ENCODE assay signal across 11 cellular contexts in genomic region chr20:53763707-53764415, GRCh38.
DNase-seq lines count a peak whose midpoint lies in the region; ATAC-seq, FAIRE-seq and TF ChIP-seq lines count a peak whose summit lies in the region.
"Had no signal": no experiment of that assay in that cellular context is flagged by ENCODE, and none has a peak within 500 bp of the region (broad histone marks: within the 10 kb centered on the region; RNA-seq: fewer than 3 reads in every experiment).

No MANE protein-coding gene starts in this region.

- no peaks in the 10 kb centered on the region for H4K20me1 ChIP-seq in GM23338 (replicated peaks; ENCODE audit: insufficient read depth)

- H3K4me3 Mint-ChIP-seq in GM23338: peak overlapping the region; percentile 47; the same call in 2 of the 3 replicates
- H3K4me3 Mint-ChIP-seq: activated naive CD8-positive, alpha-beta T cell treated with anti-CD3 and anti-CD28 coated beads, Interleukin-2, amount 10 ng/mL, durations not matched to agents 7 days and 5 days had no signal

- peak; percentile 89 for DNase-seq in GM23338 (ENCODE audit: low spot score)
- DNase-seq in NT2/D1 (ENCODE audit: low read depth, low spot score): peak; percentile 84
- peak; percentile 83 for DNase-seq in epithelial cell of proximal tubule (ENCODE audit: low read depth)
- DNase-seq in neuronal stem cell (ENCODE audit: low spot score): no peak
- no peak for DNase-seq in GM12892 (ENCODE audit: insufficient read length)
- DNase-seq in WERI-Rb-1: no peak
- no peak for DNase-seq in RPMI8226
- DNase-seq: activated naive CD8-positive, alpha-beta T cell treated with anti-CD3 and anti-CD28 coated beads, Interleukin-2, amount 10 ng/mL, durations not matched to agents 7 days and 5 days; midbrain; stimulated activated naive CD8-positive, alpha-beta T cell treated with anti-CD3 and anti-CD28 coated beads, Interleukin-15, Interleukin-2, amounts not matched to agents 100 U/mL and 50 U/mL, for 24 hours had no signal

- peaks cover 5% of the 10 kb centered on the region for H3K27me3 Mint-ChIP-seq in GM23338 (ENCODE audit: insufficient read depth, low read depth, poor library complexity)
- H3K27me3 Mint-ChIP-seq: activated naive CD8-positive, alpha-beta T cell treated with anti-CD3 and anti-CD28 coated beads, Interleukin-2, amount 10 ng/mL, durations not matched to agents 7 days and 5 days had no signal

- H2AFZ ChIP-seq in GM23338: no peak overlapping the region
- H2AFZ ChIP-seq in neuronal stem cell (ENCODE audit: low read length): peak overlapping the region; percentile 81

- H4K8ac ChIP-seq in neuronal stem cell (ENCODE audit: low read depth, low read length): no peak overlapping the region

- H3K27me3 ChIP-seq in GM23338 (ENCODE audit: insufficient read depth): no peaks in the 10 kb centered on the region
- no peaks in the 10 kb centered on the region for H3K27me3 ChIP-seq in NT2/D1 (ENCODE audit: insufficient read depth, insufficient read length)
- no peaks in the 10 kb centered on the region for H3K27me3 ChIP-seq in neuronal stem cell (ENCODE audit: control insufficient read depth in 3 of 3, insufficient read depth in 3 of 3, low read depth in 1 of 3, low read length in 3 of 3)
- no peaks in the 10 kb centered on the region for H3K27me3 ChIP-seq in WERI-Rb-1 (ENCODE audit: insufficient read depth, low read depth, severe bottlenecking)

- no CpG with 5 or more reads among the region's 12 CpGs for WGBS in neuronal stem cell (ENCODE audit: extremely low coverage in 2 of 2, insufficient read length in 2 of 2, insufficient replicate concordance in 1 of 2), 2 donors

- no peaks in the 10 kb centered on the region for H3K36me3 Mint-ChIP-seq in GM23338 (ENCODE audit: low read depth)
- H3K36me3 Mint-ChIP-seq: activated naive CD8-positive, alpha-beta T cell treated with anti-CD3 and anti-CD28 coated beads, Interleukin-2, amount 10 ng/mL, durations not matched to agents 7 days and 5 days had no signal

- H3K79me2 ChIP-seq in GM23338 (replicated peaks; ENCODE audit: insufficient read depth): no peaks in the 10 kb centered on the region

- H3K4me3 ChIP-seq in GM23338: peak overlapping the region; percentile 6; the same call in 1 of the 2 replicates
- H3K4me3 ChIP-seq in NT2/D1 (ENCODE audit: insufficient read length, low read depth): no peak overlapping the region
- H3K4me3 ChIP-seq in epithelial cell of proximal tubule (ENCODE audit: low read depth, low read length): no peak overlapping the region
- peak overlapping the region in 1 of 2 donors; percentile 33 for H3K4me3 ChIP-seq in neuronal stem cell (ENCODE audit: low read length in 2 of 2)
- H3K4me3 ChIP-seq in WERI-Rb-1 (ENCODE audit: low read depth, low read length): no peak overlapping the region

- peaks cover 31% of the 10 kb centered on the region for H3K4me1 Mint-ChIP-seq in GM23338

- H3K4ac ChIP-seq in neuronal stem cell (ENCODE audit: low read length): no peak overlapping the region

- peaks cover 2% of the 10 kb centered on the region; the same call in 1 of the 3 replicates for H3K9me3 Mint-ChIP-seq in GM23338
- H3K9me3 Mint-ChIP-seq: activated naive CD8-positive, alpha-beta T cell treated with anti-CD3 and anti-CD28 coated beads, Interleukin-2, amount 10 ng/mL, durations not matched to agents 7 days and 5 days had no signal

- no peak overlapping the region for H3K18ac ChIP-seq in neuronal stem cell (ENCODE audit: low read length)

- H2BK15ac ChIP-seq in neuronal stem cell (ENCODE audit: low read length): no peak overlapping the region

- no peak overlapping the region for H2BK12ac ChIP-seq in neuronal stem cell (ENCODE audit: low read length)

- no peak overlapping the region for H3K14ac ChIP-seq in neuronal stem cell (ENCODE audit: low read length)

- H2BK120ac ChIP-seq in neuronal stem cell (ENCODE audit: low read depth, low read length): no peak overlapping the region

- H3K9me3 ChIP-seq in NT2/D1 (ENCODE audit: insufficient read depth, low read length) (no peaks in the 10 kb centered on the region), neuronal stem cell (replicated peaks in 1 of 2; ENCODE audit: control insufficient read depth in 2 of 2, insufficient read depth in 1 of 2, low read depth in 1 of 2, low read length in 2 of 2) (no peaks in the 10 kb centered on the region), WERI-Rb-1 (ENCODE audit: severe bottlenecking) (no peaks in the 10 kb centered on the region)

- H3K79me1 ChIP-seq in neuronal stem cell (ENCODE audit: low read depth, low read length): no peaks in the 10 kb centered on the region

- H2AK5ac ChIP-seq in neuronal stem cell (ENCODE audit: low read depth, low read length): no peak overlapping the region

- ATAC-seq in GM23338 (peak; percentile 74), GM21825 (IDR thresholded peaks at IDR 0.05; ENCODE audit: unreplicated experiment) (no peak)
- ATAC-seq: stimulated activated naive CD8-positive, alpha-beta T cell treated with anti-CD3 and anti-CD28 coated beads, Interleukin-15, Interleukin-2, amounts not matched to agents 100 U/mL and 50 U/mL, for 24 hours had no signal

- no peaks in the 10 kb centered on the region for H3K9me2 ChIP-seq in GM23338 (ENCODE audit: insufficient read depth)

- H3K27ac ChIP-seq in GM23338 (ENCODE audit: low read depth): peak overlapping the region; percentile 81
- H3K27ac ChIP-seq in neuronal stem cell (replicated peaks; ENCODE audit: low read length): no peak overlapping the region
- no peak overlapping the region for H3K27ac ChIP-seq in WERI-Rb-1

- H3K4me2 ChIP-seq in GM23338 (peak overlapping the region; percentile 40), neuronal stem cell (ENCODE audit: insufficient read depth, low read length, poor library complexity, severe bottlenecking) (peak overlapping the region; percentile 34)

- H3K27ac Mint-ChIP-seq in GM23338: peak overlapping the region; percentile 92
- H3K27ac Mint-ChIP-seq: activated naive CD8-positive, alpha-beta T cell treated with anti-CD3 and anti-CD28 coated beads, Interleukin-2, amount 10 ng/mL, durations not matched to agents 7 days and 5 days had no signal

- TF ChIP-seq CTCF in GM23338 (conservative IDR thresholded peaks at IDR 0.05; ENCODE audit: low read depth in 2 of 2) (no peak), epithelial cell of proximal tubule (conservative IDR thresholded peaks at IDR 0.05; ENCODE audit: low read depth, low read length) (no peak), WERI-Rb-1 (IDR thresholded peaks at IDR 0.05; ENCODE audit: low read depth, low read length) (no peak)

- H4K91ac ChIP-seq in neuronal stem cell (ENCODE audit: low read depth, low read length, poor library complexity): no peak overlapping the region

- FAIRE-seq in GM12892 (lab: Jason Lieb, UNC): no peak

- H3K9ac ChIP-seq in NT2/D1 (ENCODE audit: insufficient read length, low read depth) (no peak overlapping the region), neuronal stem cell (ENCODE audit: low read depth, low read length, poor library complexity) (no peak overlapping the region)

- no peak for TF ChIP-seq POLR2A in GM12892 (IDR thresholded peaks at IDR 0.05; ENCODE audit: low read depth, low read length)

- H3K36me3 ChIP-seq in GM23338 (ENCODE audit: insufficient read depth): no peaks in the 10 kb centered on the region
- H3K36me3 ChIP-seq in NT2/D1 (ENCODE audit: insufficient read depth, insufficient read length, low read length): no peaks in the 10 kb centered on the region
- no peaks in the 10 kb centered on the region for H3K36me3 ChIP-seq in neuronal stem cell (replicated peaks in 1 of 2; ENCODE audit: control insufficient read depth in 2 of 2, insufficient read depth in 2 of 2, low read length in 2 of 2)
- H3K36me3 ChIP-seq in WERI-Rb-1: no peaks in the 10 kb centered on the region

- peaks cover 25% of the 10 kb centered on the region for H3K4me1 ChIP-seq in GM23338 (ENCODE audit: insufficient read depth)
- H3K4me1 ChIP-seq in NT2/D1 (ENCODE audit: insufficient read depth, insufficient read length): peaks cover 2% of the 10 kb centered on the region
- H3K4me1 ChIP-seq in neuronal stem cell (ENCODE audit: control insufficient read depth in 2 of 2, insufficient read depth in 1 of 2, low read depth in 1 of 2, low read length in 2 of 2): peaks cover 7 to 9% of the 10 kb centered on the region in 2 donors

- 0 out of 2 replicates have a peak, but pooled peaks cover under 1% of the 10 kb centered on the region for H3F3A ChIP-seq in GM23338 (replicated peaks; ENCODE audit: low read depth)

- H3K23ac ChIP-seq in neuronal stem cell (ENCODE audit: low read depth, low read length, poor library complexity): no peak overlapping the region

- H2BK5ac ChIP-seq in neuronal stem cell (ENCODE audit: low read length): no peak overlapping the region

TF ChIP-seq in GM23338, 12 proteins besides CTCF, POLR2A, EP300 and RAD21:
- TF ChIP-seq CREB1 (CRISPR knock-in tag; IDR thresholded peaks at IDR 0.05; ENCODE audit: low read depth): peak; percentile 81
- no peak for TF ChIP-seq ZNF114 (CRISPR knock-in tag; IDR thresholded peaks at IDR 0.05)
- no peak for TF ChIP-seq STAT1 (IDR thresholded peaks at IDR 0.05; ENCODE audit: unreplicated experiment)
- TF ChIP-seq JUNB (IDR thresholded peaks at IDR 0.05; ENCODE audit: unreplicated experiment): no peak
- peak; percentile 40 for TF ChIP-seq NANOG (IDR thresholded peaks at IDR 0.05; ENCODE audit: borderline replicate concordance)
TF ChIP-seq in GM23338: peak in this region for 2.

Comparison
In these comparisons a context has a peak if more than half of its experiments do, and no peak if none do; other contexts are left out.
1. DNase-seq: peak in GM23338 (single experiment), NT2/D1 (single experiment) and epithelial cell of proximal tubule (single experiment); none in neuronal stem cell (single experiment), GM12892 (single experiment), WERI-Rb-1 (single experiment) and RPMI8226 (single experiment).